In the genomic region with DNA sequence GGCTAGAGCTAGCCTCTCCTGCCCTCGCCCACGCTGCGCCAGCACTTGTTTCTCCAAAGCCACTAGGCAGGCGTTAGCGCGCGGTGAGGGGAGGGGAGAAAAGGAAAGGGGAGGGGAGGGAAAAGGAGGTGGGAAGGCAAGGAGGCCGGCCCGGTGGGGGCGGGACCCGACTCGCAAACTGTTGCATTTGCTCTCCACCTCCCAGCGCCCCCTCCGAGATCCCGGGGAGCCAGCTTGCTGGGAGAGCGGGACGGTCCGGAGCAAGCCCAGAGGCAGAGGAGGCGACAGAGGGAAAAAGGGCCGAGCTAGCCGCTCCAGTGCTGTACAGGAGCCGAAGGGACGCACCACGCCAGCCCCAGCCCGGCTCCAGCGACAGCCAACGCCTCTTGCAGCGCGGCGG, we compare ENCODE assay signal across 7 cellular contexts. TPM values are rescaled to one million over a fixed set of nuclear protein-coding genes. Genes with fewer than 3 reads are reported as not detected.
DNase-seq lines count a peak whose midpoint lies in the region; ATAC-seq and TF ChIP-seq lines count a peak whose summit lies in the region.

TSS of gene AR (plus strand) at position 204 of the 400 bp plus-strand sequence. CDS start 1,126 bp downstream, outside the sequence.

- H3K27ac Mint-ChIP-seq in immature natural killer cell = no peak within 1 kb of the TSS
- no peak within 1 kb of the TSS for H3K27ac Mint-ChIP-seq in effector memory CD8-positive, alpha-beta T cell

- no peaks in the 10 kb centered on the region for H3K36me3 ChIP-seq in spleen

- peak within 1 kb of the TSS; percentile 8 to 68 (median 54) for H3K4me3 Mint-ChIP-seq in immature natural killer cell
- no peak within 1 kb of the TSS for H3K4me3 Mint-ChIP-seq in effector memory CD8-positive, alpha-beta T cell

- ATAC-seq in effector memory CD8-positive, alpha-beta T cell (replicated peaks) = no peak
- ATAC-seq in HG03039 (IDR thresholded peaks at IDR 0.05; ENCODE audit: unreplicated experiment) = no peak

- peaks cover 3 to 20% (median 13%) of the 10 kb centered on the region in 3 donors for H3K27me3 Mint-ChIP-seq in immature natural killer cell (ENCODE audit: low read depth in 3 of 3)
- peaks cover 9 to 12% of the 10 kb centered on the region in 2 donors for H3K27me3 Mint-ChIP-seq in effector memory CD8-positive, alpha-beta T cell

- in situ Hi-C loops in astrocyte of the spinal cord (cut with HindIII; ENCODE audit: low sequenced_read_pairs) = no loop called here

- peaks cover 0 to 9% (median 0%) of the 10 kb centered on the region in 8 donors for H3K9me3 ChIP-seq in spleen

- no peaks in the 10 kb centered on the region for H3K36me3 Mint-ChIP-seq in immature natural killer cell
- no peaks in the 10 kb centered on the region for H3K36me3 Mint-ChIP-seq in effector memory CD8-positive, alpha-beta T cell (ENCODE audit: insufficient read depth)

- peaks cover 0 to 64% (median 11%) of the 10 kb centered on the region in 7 donors for H3K27me3 ChIP-seq in spleen (replicated peaks in 1 of 7)

- H3K9me3 Mint-ChIP-seq in immature natural killer cell = peaks cover 0 to 3% (median 0%) of the 10 kb centered on the region in 6 donors
- H3K9me3 Mint-ChIP-seq in effector memory CD8-positive, alpha-beta T cell = peaks cover 4 to 7% of the 10 kb centered on the region in 2 donors

- DNase-seq in astrocyte of the spinal cord (ENCODE audit: low read depth, low spot score) = peak; percentile 70
- DNase-seq in immature natural killer cell = no peak
- DNase-seq in spleen = peak; percentile 75
- no peak for DNase-seq in effector memory CD8-positive, alpha-beta T cell
- DNase-seq in NCI-H2227 treated with DMSO at 0.1 percent for 48 hours (lab: John Stamatoyannopoulos, UW) = no peak

- peaks cover 5 to 6% of the 10 kb centered on the region in 2 donors for H3K4me1 Mint-ChIP-seq in immature natural killer cell
- no peaks in the 10 kb centered on the region for H3K4me1 Mint-ChIP-seq in effector memory CD8-positive, alpha-beta T cell (ENCODE audit: low read depth in 2 of 2)

- peaks cover 0 to 18% (median 0%) of the 10 kb centered on the region in 6 donors for H3K4me1 ChIP-seq in spleen

- WGBS in spleen, 5 donors = 0 to 32% (median 3%) methylated on average over 2 to 30 of the region's 30 CpGs

- TF ChIP-seq RAD21 in Ishikawa (IDR thresholded peaks at IDR 0.05; ENCODE audit: low read depth) = no peak

- H3K4me3 ChIP-seq in astrocyte of the spinal cord (ENCODE audit: low read depth, low read length) (peak within 1 kb of the TSS; percentile 50), spleen (peak within 1 kb of the TSS in 6 of 8 donors; percentile 17 to 63 (median 32))

- TF ChIP-seq EP300 in Ishikawa (IDR thresholded peaks at IDR 0.05; ENCODE audit: borderline replicate concordance) = no peak

- no peak for TF ChIP-seq POLR2A in spleen (IDR thresholded peaks at IDR 0.05)

- TF ChIP-seq CTCF in astrocyte of the spinal cord (IDR thresholded peaks at IDR 0.05; ENCODE audit: low read depth, low read length) (no peak), spleen (IDR thresholded peaks at IDR 0.05 in 8 of 11, conservative IDR thresholded peaks at IDR 0.05 in 3 of 11) (no peak)

- H3K27ac ChIP-seq in spleen = peak within 1 kb of the TSS in 1 of 8 donors; percentile 57

- intact Hi-C loops in spleen (cut with DNase I; ENCODE audit: low total_unique reads) = no loop called here

TF ChIP-seq in Ishikawa, 13 proteins besides CTCF, POLR2A, EP300 and RAD21:
- TF ChIP-seq EGR1 (IDR thresholded peaks at IDR 0.05) (peak; percentile 44; the same call in 1 of the 2 replicates), TCF12 (IDR thresholded peaks at IDR 0.05; ENCODE audit: low read depth) (no peak)
- TF ChIP-seq, protein P1, sequence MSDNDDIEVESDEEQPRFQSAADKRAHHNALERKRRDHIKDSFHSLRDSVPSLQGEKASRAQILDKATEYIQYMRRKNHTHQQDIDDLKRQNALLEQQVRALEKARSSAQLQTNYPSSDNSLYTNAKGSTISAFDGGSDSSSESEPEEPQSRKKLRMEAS (IDR thresholded peaks at IDR 0.05) = 0 out of 2 replicates have a peak, but pooled peaks have one; percentile 31

RNA-seq across cellular contexts. Expression of gene AR, which starts in this region (rescaled TPM):
- polyA plus RNA-seq in immature natural killer cell (under 1 TPM in 1 of 3 donors, not detected in 2; 0.20 TPM), spleen (under 1 TPM; 0.13 to 0.15 (median 0.13) TPM)
- total RNA-seq in spleen = 10 to 100 TPM in 1 of 7 donors, 1 to 10 TPM in 6; 1.3 to 10.1 (median 3.4) TPM

Comparison
In these comparisons a context has a peak if more than half of its experiments do, and no peak if none do; other contexts are left out.
1. DNase-seq: peak in astrocyte of the spinal cord (single experiment) and spleen (single experiment); none in immature natural killer cell (0 of 3), effector memory CD8-positive, alpha-beta T cell (0 of 3) and NCI-H2227 treated with DMSO at 0.1 percent for 48 hours (single experiment).
2. H3K4me3 Mint-ChIP-seq: peak in immature natural killer cell (5 of 5); none in effector memory CD8-positive, alpha-beta T cell (0 of 2).